8 cellular contexts compared by ENCODE assay signal in the genomic region with DNA sequence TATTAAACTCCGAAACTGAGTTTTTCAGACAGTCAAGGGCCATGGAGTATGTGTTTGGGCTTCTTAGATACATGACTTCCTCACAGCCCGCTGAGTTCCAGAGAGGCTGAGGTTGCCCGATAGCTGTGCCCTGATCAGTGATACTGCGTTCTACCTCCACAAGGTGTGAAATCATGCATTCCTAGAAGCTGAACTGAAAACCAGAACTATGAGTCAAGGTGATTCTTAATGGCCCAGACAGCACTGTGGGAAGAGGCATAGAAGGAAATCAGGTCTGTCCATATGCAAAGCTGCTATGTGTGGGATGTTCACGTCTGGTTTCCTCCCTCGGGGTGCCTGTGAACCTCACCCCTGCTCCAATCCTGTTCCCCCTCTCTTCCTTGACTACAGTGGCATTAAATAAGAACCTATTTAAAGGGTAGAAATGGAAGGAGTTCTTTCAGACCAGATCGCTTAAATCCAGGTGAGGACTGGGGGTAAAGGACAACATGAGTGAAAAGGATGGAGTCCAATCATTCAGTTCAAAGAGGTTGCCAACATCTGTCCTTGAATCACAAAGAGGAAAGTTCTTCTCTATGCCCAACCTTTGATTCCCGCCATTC.
DNase-seq lines count a peak whose midpoint lies in the region; ATAC-seq and TF ChIP-seq lines count a peak whose summit lies in the region.

No MANE protein-coding gene starts in this region.

- H3K27me3 Mint-ChIP-seq in activated CD4-positive, alpha-beta memory T cell treated with anti-CD3 and anti-CD28 coated beads, Interleukin-2, amount 10 ng/mL, durations not matched to agents 7 days and 5 days, result peaks cover 9% of the 10 kb centered on the region

- peaks cover 18% of the 10 kb centered on the region for H3K4me1 ChIP-seq in smooth muscle cell (ENCODE audit: low read depth)
- peaks cover 13% of the 10 kb centered on the region for H3K4me1 ChIP-seq in effector memory CD4-positive, alpha-beta T cell (ENCODE audit: control insufficient read depth, insufficient read depth, low read length, poor library complexity, severe bottlenecking)

- DNase-seq in GM19238 (ENCODE audit: insufficient read length, low spot score), result peak; percentile 40
- DNase-seq in activated CD4-positive, alpha-beta memory T cell treated with anti-CD3 and anti-CD28 coated beads, Interleukin-2, amount 10 ng/mL, durations not matched to agents 7 days and 5 days, result peak; percentile 58
- DNase-seq in smooth muscle cell (lab: John Stamatoyannopoulos, UW; ENCODE audit: unreplicated experiment), result no peak
- DNase-seq in substantia nigra (lab: John Stamatoyannopoulos, UW), result no peak
- no peak for DNase-seq in RPMI8226
- DNase-seq in effector memory CD4-positive, alpha-beta T cell, result no peak
- no peak for DNase-seq in NCI-H82 (lab: John Stamatoyannopoulos, UW)

- TF ChIP-seq CTCF in smooth muscle cell (IDR thresholded peaks at IDR 0.05; ENCODE audit: borderline replicate concordance, insufficient read depth, poor library complexity, severe bottlenecking), result no peak

- H3K36me3 Mint-ChIP-seq in activated CD4-positive, alpha-beta memory T cell treated with anti-CD3 and anti-CD28 coated beads, Interleukin-2, amount 10 ng/mL, durations not matched to agents 7 days and 5 days (ENCODE audit: low read depth), result peaks cover 8% of the 10 kb centered on the region

- WGBS in smooth muscle cell (ENCODE audit: low lambda C conversion rate), result 80% methylated on average over 8 of the region's 8 CpGs

- H3K27ac Mint-ChIP-seq in activated CD4-positive, alpha-beta memory T cell treated with anti-CD3 and anti-CD28 coated beads, Interleukin-2, amount 10 ng/mL, durations not matched to agents 7 days and 5 days, result peak overlapping the region; percentile 71

- no peaks in the 10 kb centered on the region for H3K9me3 ChIP-seq in smooth muscle cell (replicated peaks; ENCODE audit: low read depth)
- H3K9me3 ChIP-seq in effector memory CD4-positive, alpha-beta T cell (ENCODE audit: control insufficient read depth, low read length), result no peaks in the 10 kb centered on the region

- peaks cover 20% of the 10 kb centered on the region for H4K20me1 ChIP-seq in smooth muscle cell (ENCODE audit: low read depth)

- no peak overlapping the region for H2AFZ ChIP-seq in smooth muscle cell (ENCODE audit: low read depth)

- CTCF ChIA-PET in activated CD4-positive, alpha-beta memory T cell treated with anti-CD3 and anti-CD28 coated beads, Interleukin-2, amount 10 ng/mL, durations not matched to agents 7 days and 5 days (lab: Charles Lee), result interaction anchor here (0.7 to 3.0 kb wide), 5 partner anchors 17 to 209 kb away, joined by 3 to 33 read pairs (median 3); no protein-coding TSS in a partner anchor

- no peak overlapping the region for H3K9ac ChIP-seq in smooth muscle cell (ENCODE audit: low read depth)

- no peak overlapping the region for H3K4me2 ChIP-seq in smooth muscle cell

- peak; percentile 62 for ATAC-seq in HG03045 (IDR thresholded peaks at IDR 0.05; ENCODE audit: unreplicated experiment)

- H3K4me3 ChIP-seq in smooth muscle cell, result no peak overlapping the region
- no peak overlapping the region for H3K4me3 ChIP-seq in effector memory CD4-positive, alpha-beta T cell (ENCODE audit: insufficient read depth, low read depth, low read length, poor library complexity, severe bottlenecking)

- H3F3A ChIP-seq in smooth muscle cell (ENCODE audit: low read depth), result peaks cover 7% of the 10 kb centered on the region

- H3K36me3 ChIP-seq in smooth muscle cell (ENCODE audit: low read depth), result no peaks in the 10 kb centered on the region
- H3K36me3 ChIP-seq in effector memory CD4-positive, alpha-beta T cell (ENCODE audit: control insufficient read depth, insufficient read depth, low read length), result no peaks in the 10 kb centered on the region

- peaks cover 58% of the 10 kb centered on the region for H3K4me1 Mint-ChIP-seq in activated CD4-positive, alpha-beta memory T cell treated with anti-CD3 and anti-CD28 coated beads, Interleukin-2, amount 10 ng/mL, durations not matched to agents 7 days and 5 days

- H3K79me2 ChIP-seq in smooth muscle cell (ENCODE audit: low read depth), result peaks cover 33% of the 10 kb centered on the region

- H3K27ac ChIP-seq in smooth muscle cell (ENCODE audit: low read depth) (peak overlapping the region; percentile 31), substantia nigra (ENCODE audit: low read depth, low read length, poor library complexity, severe bottlenecking) (no peak overlapping the region)
- H3K27ac ChIP-seq in effector memory CD4-positive, alpha-beta T cell (ENCODE audit: insufficient read depth, low read length, poor library complexity, severe bottlenecking), result no peak overlapping the region

- H3K27me3 ChIP-seq in smooth muscle cell (ENCODE audit: low read depth), result no peaks in the 10 kb centered on the region
- H3K27me3 ChIP-seq in effector memory CD4-positive, alpha-beta T cell (replicated peaks; ENCODE audit: control insufficient read depth, insufficient read depth, low read length, poor library complexity, severe bottlenecking), result no peaks in the 10 kb centered on the region

- H3K4me3 Mint-ChIP-seq in activated CD4-positive, alpha-beta memory T cell treated with anti-CD3 and anti-CD28 coated beads, Interleukin-2, amount 10 ng/mL, durations not matched to agents 7 days and 5 days, result no peak overlapping the region

- POLR2A ChIA-PET in activated CD4-positive, alpha-beta memory T cell treated with anti-CD3 and anti-CD28 coated beads, Interleukin-2, amount 10 ng/mL, durations not matched to agents 7 days and 5 days (lab: Charles Lee), result interaction anchor here (1.0 to 3.6 kb wide), 5 partner anchors 17 to 46 kb away, joined by 4 to 26 read pairs (median 8); no protein-coding TSS in a partner anchor

- H3K9me3 Mint-ChIP-seq in activated CD4-positive, alpha-beta memory T cell treated with anti-CD3 and anti-CD28 coated beads, Interleukin-2, amount 10 ng/mL, durations not matched to agents 7 days and 5 days, result no peaks in the 10 kb centered on the region

Comparison
In these comparisons a context has a peak if more than half of its experiments do, and no peak if none do; other contexts are left out.
1. DNase-seq: peak in GM19238 (single experiment) and activated CD4-positive, alpha-beta memory T cell treated with anti-CD3 and anti-CD28 coated beads, Interleukin-2, amount 10 ng/mL, durations not matched to agents 7 days and 5 days (single experiment); none in smooth muscle cell (single experiment), substantia nigra (0 of 49), RPMI8226 (single experiment), effector memory CD4-positive, alpha-beta T cell (0 of 3) and NCI-H82 (single experiment).